Comparison of ENCODE assay signal across 15 cellular contexts in genomic region chr2:145323512-145323911, GRCh38.
A peak's percentile ranks its signal among the peaks of the same experiment; 100 is the strongest.
DNase-seq lines count a peak whose midpoint lies in the region; ATAC-seq and TF ChIP-seq lines count a peak whose summit lies in the region.
"Had no signal": no experiment of that assay in that cellular context is flagged by ENCODE, and none has a peak within 500 bp of the region (broad histone marks: within the 10 kb centered on the region; RNA-seq: fewer than 3 reads in every experiment).

No MANE protein-coding gene starts in this region.

- DNase-seq in activated naive CD4-positive, alpha-beta T cell treated with anti-CD3 and anti-CD28 coated beads, Interleukin-2, amount 10 ng/mL, durations not matched to agents 7 days and 5 days, result no peak
- no peak for DNase-seq in activated naive CD4-positive, alpha-beta T cell treated with anti-CD3 and anti-CD28 coated beads, Interleukin-2, amount 50 U/mL, for 16 hours
- peak; percentile 22 for DNase-seq in RWPE1 (ENCODE audit: low spot score)
- DNase-seq in epithelial cell of esophagus (ENCODE audit: low read depth), result peak; percentile 82
- DNase-seq in stimulated activated naive CD8-positive, alpha-beta T cell treated with anti-CD3 and anti-CD28 coated beads, Interleukin-15, amount 100 ng/mL, for 72 hours, result peak; percentile 4 to 15
- no peak for DNase-seq in cortex of kidney (lab: John Stamatoyannopoulos, UW)
- DNase-seq in left lung, result no peak
- no peak for DNase-seq in GOT3 (lab: John Stamatoyannopoulos, UW)
- DNase-seq: activated effector memory CD4-positive, alpha-beta T cell treated with Interleukin-2 at 50 U/mL for 16 hours; C1 segment of cervical spinal cord; KG1; naive B cell; NCI-H510A treated with DMSO at 0.1 percent for 48 hours; stimulated activated CD4-positive, alpha-beta T cell treated with anti-CD3 and anti-CD28 coated beads, Interleukin-15, amount 100 ng/mL, for 24 hours; stimulated activated naive CD4-positive, alpha-beta T cell treated with Interleukin-2 at 50 U/mL for 16 hours had no signal

- no peaks in the 10 kb centered on the region for H3K36me3 ChIP-seq in left lung

- no peak overlapping the region for H3K4me3 ChIP-seq in epithelial cell of esophagus (ENCODE audit: low read length)
- no peak overlapping the region for H3K4me3 ChIP-seq in left lung

- peak overlapping the region; percentile 16 for H3K27ac Mint-ChIP-seq in activated naive CD4-positive, alpha-beta T cell treated with anti-CD3 and anti-CD28 coated beads, Interleukin-2, amount 10 ng/mL, durations not matched to agents 7 days and 5 days
- H3K27ac Mint-ChIP-seq in stimulated activated naive CD8-positive, alpha-beta T cell treated with anti-CD3 and anti-CD28 coated beads, Interleukin-15, amount 100 ng/mL, for 72 hours, result no peak overlapping the region
- H3K27ac Mint-ChIP-seq: naive B cell had no signal

- ATAC-seq in stimulated activated naive CD8-positive, alpha-beta T cell treated with anti-CD3 and anti-CD28 coated beads, Interleukin-15, amount 100 ng/mL, for 72 hours, result peak; percentile 98
- ATAC-seq in left lung, result no peak

- POLR2A ChIA-PET in RWPE1 (lab: Yijun Ruan, JAX; ENCODE audit: low non-redundant PET), result no interaction called here

- no peak overlapping the region for H3K4me3 Mint-ChIP-seq in activated naive CD4-positive, alpha-beta T cell treated with anti-CD3 and anti-CD28 coated beads, Interleukin-2, amount 10 ng/mL, durations not matched to agents 7 days and 5 days
- H3K4me3 Mint-ChIP-seq in stimulated activated naive CD8-positive, alpha-beta T cell treated with anti-CD3 and anti-CD28 coated beads, Interleukin-15, amount 100 ng/mL, for 72 hours, result peak overlapping the region; percentile 53 to 58
- H3K4me3 Mint-ChIP-seq: naive B cell had no signal

- no peaks in the 10 kb centered on the region for H3K36me3 Mint-ChIP-seq in activated naive CD4-positive, alpha-beta T cell treated with anti-CD3 and anti-CD28 coated beads, Interleukin-2, amount 10 ng/mL, durations not matched to agents 7 days and 5 days
- H3K36me3 Mint-ChIP-seq: naive B cell had no signal

- TF ChIP-seq CTCF in RWPE1 (conservative IDR thresholded peaks at IDR 0.05; ENCODE audit: low read depth) (no peak), epithelial cell of esophagus (IDR thresholded peaks at IDR 0.05; ENCODE audit: insufficient read depth, low read depth, low read length, missing control alignments) (no peak), left lung (IDR thresholded peaks at IDR 0.05) (no peak)

- intact Hi-C loops in left lung (cut with DNase I), result no loop called here

- H3K9me3 Mint-ChIP-seq in activated naive CD4-positive, alpha-beta T cell treated with anti-CD3 and anti-CD28 coated beads, Interleukin-2, amount 10 ng/mL, durations not matched to agents 7 days and 5 days, result no peaks in the 10 kb centered on the region
- no peaks in the 10 kb centered on the region for H3K9me3 Mint-ChIP-seq in stimulated activated naive CD8-positive, alpha-beta T cell treated with anti-CD3 and anti-CD28 coated beads, Interleukin-15, amount 100 ng/mL, for 72 hours
- H3K9me3 Mint-ChIP-seq: naive B cell had no signal

- no peak overlapping the region for H3K27ac ChIP-seq in RWPE1
- no peak overlapping the region for H3K27ac ChIP-seq in left lung

- no peaks in the 10 kb centered on the region for H3K9me3 ChIP-seq in left lung

- CTCF ChIA-PET in activated naive CD4-positive, alpha-beta T cell treated with anti-CD3 and anti-CD28 coated beads, Interleukin-2, amount 10 ng/mL, durations not matched to agents 7 days and 5 days (lab: Charles Lee), result interaction anchor here (0.6 kb wide), 1 partner anchor 10 kb away, joined by 3 read pairs; no protein-coding TSS in a partner anchor
- CTCF ChIA-PET in RWPE1 (lab: Yijun Ruan, JAX), result interaction anchor here (0.6 kb wide), 1 partner anchor 1213 kb away, joined by 5 read pairs; no protein-coding TSS in a partner anchor

- H3K4me1 Mint-ChIP-seq in activated naive CD4-positive, alpha-beta T cell treated with anti-CD3 and anti-CD28 coated beads, Interleukin-2, amount 10 ng/mL, durations not matched to agents 7 days and 5 days, result peaks cover 19% of the 10 kb centered on the region
- H3K4me1 Mint-ChIP-seq in stimulated activated naive CD8-positive, alpha-beta T cell treated with anti-CD3 and anti-CD28 coated beads, Interleukin-15, amount 100 ng/mL, for 72 hours, result peaks cover 21% of the 10 kb centered on the region

- peaks cover 3% of the 10 kb centered on the region for H3K27me3 Mint-ChIP-seq in activated naive CD4-positive, alpha-beta T cell treated with anti-CD3 and anti-CD28 coated beads, Interleukin-2, amount 10 ng/mL, durations not matched to agents 7 days and 5 days
- peaks cover 7% of the 10 kb centered on the region for H3K27me3 Mint-ChIP-seq in stimulated activated naive CD8-positive, alpha-beta T cell treated with anti-CD3 and anti-CD28 coated beads, Interleukin-15, amount 100 ng/mL, for 72 hours
- H3K27me3 Mint-ChIP-seq: naive B cell had no signal

- H3K27me3 ChIP-seq in left lung, result no peaks in the 10 kb centered on the region

- no peaks in the 10 kb centered on the region for H3K4me1 ChIP-seq in left lung

Comparison
In these comparisons a context has a peak if more than half of its experiments do, and no peak if none do; other contexts are left out.
1. DNase-seq: peak in RWPE1 (single experiment), epithelial cell of esophagus (single experiment) and stimulated activated naive CD8-positive, alpha-beta T cell treated with anti-CD3 and anti-CD28 coated beads, Interleukin-15, amount 100 ng/mL, for 72 hours (2 of 2); none in activated naive CD4-positive, alpha-beta T cell treated with anti-CD3 and anti-CD28 coated beads, Interleukin-2, amount 10 ng/mL, durations not matched to agents 7 days and 5 days (single experiment), activated naive CD4-positive, alpha-beta T cell treated with anti-CD3 and anti-CD28 coated beads, Interleukin-2, amount 50 U/mL, for 16 hours (single experiment), cortex of kidney (single experiment), left lung (0 of 2) and GOT3 (single experiment).